15 cellular contexts compared by ENCODE assay signal in the genomic region with DNA sequence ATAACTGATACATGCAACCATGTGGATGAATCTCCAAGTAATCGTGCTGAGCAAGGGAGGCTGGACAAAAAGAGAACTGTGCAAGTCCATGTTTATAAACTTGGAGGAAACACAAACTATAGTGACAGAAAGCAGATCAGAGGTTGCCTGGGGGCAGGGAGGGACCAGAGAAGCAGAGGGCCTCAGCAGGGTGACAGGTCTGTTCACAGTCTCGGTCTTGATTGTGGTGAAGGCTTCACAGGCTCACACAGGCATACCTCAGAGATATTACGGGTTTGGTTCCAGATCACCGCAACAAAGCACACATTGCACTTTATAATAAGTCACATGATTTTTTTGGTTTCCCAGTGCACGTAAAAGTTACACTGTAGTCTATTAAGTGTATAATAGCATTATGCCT. TPM values are rescaled to one million over a fixed set of nuclear protein-coding genes. Genes with fewer than 3 reads are reported as not detected.
DNase-seq lines count a peak whose midpoint lies in the region; ATAC-seq and TF ChIP-seq lines count a peak whose summit lies in the region.
"Had no signal": no experiment of that assay in that cellular context is flagged by ENCODE, and none has a peak within 500 bp of the region (broad histone marks: within the 10 kb centered on the region; RNA-seq: fewer than 3 reads in every experiment).

No MANE protein-coding gene starts in this region.

- peaks cover under 1% of the 10 kb centered on the region for H3K4me1 ChIP-seq in smooth muscle cell (ENCODE audit: low read depth)

- H3K9me3 Mint-ChIP-seq in activated CD8-positive, alpha-beta T cell treated with anti-CD3 and anti-CD28 coated beads, Interleukin-2, amount 10 ng/mL, durations not matched to agents 7 days and 5 days (ENCODE audit: insufficient read depth): peaks cover 7% of the 10 kb centered on the region

- H4K20me1 ChIP-seq in smooth muscle cell (ENCODE audit: low read depth): peaks cover 26% of the 10 kb centered on the region

- CTCF ChIA-PET in activated CD8-positive, alpha-beta T cell treated with anti-CD3 and anti-CD28 coated beads, Interleukin-2, amount 10 ng/mL, durations not matched to agents 7 days and 5 days (lab: Charles Lee): no interaction called here

- H3K4me3 ChIP-seq in smooth muscle cell: no peak overlapping the region
- H3K4me3 ChIP-seq: A549, hepatocyte, lung had no signal

- peaks cover 7% of the 10 kb centered on the region for H3K79me2 ChIP-seq in smooth muscle cell (ENCODE audit: low read depth)

- H2AFZ ChIP-seq in smooth muscle cell (ENCODE audit: low read depth): no peak overlapping the region
- H2AFZ ChIP-seq: hepatocyte had no signal

- no peak overlapping the region for H3K9ac ChIP-seq in smooth muscle cell (ENCODE audit: low read depth)

- POLR2A ChIA-PET in activated CD8-positive, alpha-beta T cell treated with anti-CD3 and anti-CD28 coated beads, Interleukin-2, amount 10 ng/mL, durations not matched to agents 7 days and 5 days (lab: Charles Lee): no interaction called here

- no peaks in the 10 kb centered on the region for H3K27me3 ChIP-seq in smooth muscle cell (ENCODE audit: low read depth)
- H3K27me3 ChIP-seq: hepatocyte had no signal

- H3K4me2 ChIP-seq in smooth muscle cell: no peak overlapping the region
- H3K4me2 ChIP-seq: A549, hepatocyte had no signal

- no peak for TF ChIP-seq CTCF in smooth muscle cell (IDR thresholded peaks at IDR 0.05; ENCODE audit: borderline replicate concordance, insufficient read depth, poor library complexity, severe bottlenecking)

- ATAC-seq in activated CD8-positive, alpha-beta T cell treated with anti-CD3 and anti-CD28 coated beads, Interleukin-2, amount 10 ng/mL, durations not matched to agents 7 days and 5 days: peak; percentile 91
- ATAC-seq: A549 had no signal

- DNase-seq in activated T-cell treated with anti-CD3 and anti-CD28 coated beads for 24 hours (ENCODE audit: low read depth): peak; percentile 30
- no peak for DNase-seq in activated T-cell treated with anti-CD3 and anti-CD28 coated beads for 4 hours
- DNase-seq in activated CD8-positive, alpha-beta T cell treated with anti-CD3 and anti-CD28 coated beads, Interleukin-2, amount 10 ng/mL, durations not matched to agents 7 days and 5 days: peak; percentile 66
- no peak for DNase-seq in epithelial cell of prostate (ENCODE audit: low read depth, low spot score)
- peak; percentile 30 to 83 (median 62) for DNase-seq in stimulated activated naive CD4-positive, alpha-beta T cell (lab: John Stamatoyannopoulos, UW)
- DNase-seq in smooth muscle cell (lab: John Stamatoyannopoulos, UW; ENCODE audit: unreplicated experiment): no peak
- DNase-seq in retina: no peak
- DNase-seq in HPDE6-E6E7 (ENCODE audit: extremely low spot score): no peak
- DNase-seq: anterior cingulate cortex, IMR-90, NCI-H1694 had no signal

- WGBS in smooth muscle cell (ENCODE audit: low lambda C conversion rate): 61% methylated on average over 5 of the region's 5 CpGs

- H3K27me3 Mint-ChIP-seq in activated CD8-positive, alpha-beta T cell treated with anti-CD3 and anti-CD28 coated beads, Interleukin-2, amount 10 ng/mL, durations not matched to agents 7 days and 5 days (ENCODE audit: low read depth): no peaks in the 10 kb centered on the region

- no peaks in the 10 kb centered on the region for H3F3A ChIP-seq in smooth muscle cell (ENCODE audit: low read depth)

- no peaks in the 10 kb centered on the region for H3K9me3 ChIP-seq in smooth muscle cell (replicated peaks; ENCODE audit: low read depth)
- H3K9me3 ChIP-seq: A549 had no signal

- H3K36me3 ChIP-seq in smooth muscle cell (ENCODE audit: low read depth): no peaks in the 10 kb centered on the region

- peak overlapping the region; percentile 8 for H3K27ac ChIP-seq in epithelial cell of prostate
- H3K27ac ChIP-seq in smooth muscle cell (ENCODE audit: low read depth): no peak overlapping the region
- H3K27ac ChIP-seq: A549, hepatocyte had no signal

- H3K36me3 Mint-ChIP-seq in activated CD8-positive, alpha-beta T cell treated with anti-CD3 and anti-CD28 coated beads, Interleukin-2, amount 10 ng/mL, durations not matched to agents 7 days and 5 days (ENCODE audit: low read depth): peaks cover 31% of the 10 kb centered on the region

- peak overlapping the region; percentile 1 for H3K4me3 Mint-ChIP-seq in activated CD8-positive, alpha-beta T cell treated with anti-CD3 and anti-CD28 coated beads, Interleukin-2, amount 10 ng/mL, durations not matched to agents 7 days and 5 days

- peaks cover 38% of the 10 kb centered on the region for H3K4me1 Mint-ChIP-seq in activated CD8-positive, alpha-beta T cell treated with anti-CD3 and anti-CD28 coated beads, Interleukin-2, amount 10 ng/mL, durations not matched to agents 7 days and 5 days (ENCODE audit: low read depth)

- H3K27ac Mint-ChIP-seq in activated CD8-positive, alpha-beta T cell treated with anti-CD3 and anti-CD28 coated beads, Interleukin-2, amount 10 ng/mL, durations not matched to agents 7 days and 5 days: peak overlapping the region; percentile 72

RNA-seq across cellular contexts. Expression of gene ACOT7, which starts 28.5 kb away (rescaled TPM):
- 100 to 1,000 TPM in 1 of 2 experiments, 10 to 100 TPM in 1; 97.0 to 102 TPM for total RNA-seq in activated CD8-positive, alpha-beta T cell treated with anti-CD3 and anti-CD28 coated beads, Interleukin-2, amount 10 ng/mL, durations not matched to agents 7 days and 5 days
- total RNA-seq in smooth muscle cell: 16.4 and 19.5 TPM in 2 replicates
- 53.6 and 53.8 TPM in 2 replicates for polyA plus RNA-seq in smooth muscle cell

RNA-seq across cellular contexts. Expression of gene HES2, which starts 54.7 kb away (rescaled TPM):
- under 1 TPM; 0.05 to 0.45 TPM for total RNA-seq in activated CD8-positive, alpha-beta T cell treated with anti-CD3 and anti-CD28 coated beads, Interleukin-2, amount 10 ng/mL, durations not matched to agents 7 days and 5 days
- total RNA-seq in smooth muscle cell: 4.6 and 5.6 TPM in 2 replicates
- 1.7 and 11.1 TPM in 2 replicates for polyA plus RNA-seq in smooth muscle cell
- total RNA-seq: H4, IMR-90 had no signal
- polyA plus RNA-seq: IMR-90 had no signal

RNA-seq across cellular contexts. Expression of gene ESPN, which starts 59.5 kb away (rescaled TPM):
- total RNA-seq in activated CD8-positive, alpha-beta T cell treated with anti-CD3 and anti-CD28 coated beads, Interleukin-2, amount 10 ng/mL, durations not matched to agents 7 days and 5 days: 1 to 10 TPM in 1 of 2 experiments, under 1 TPM in 1; 0.61 to 1.0 TPM
- total RNA-seq in smooth muscle cell: not detected in 2 replicates
- polyA plus RNA-seq in smooth muscle cell: 1.1 and 2.6 TPM in 2 replicates
- total RNA-seq: H4 had no signal

Comparison
In these comparisons a context has a peak if more than half of its experiments do, and no peak if none do; other contexts are left out.
1. DNase-seq: peak in activated T-cell treated with anti-CD3 and anti-CD28 coated beads for 24 hours (single experiment), activated CD8-positive, alpha-beta T cell treated with anti-CD3 and anti-CD28 coated beads, Interleukin-2, amount 10 ng/mL, durations not matched to agents 7 days and 5 days (single experiment) and stimulated activated naive CD4-positive, alpha-beta T cell (6 of 6); none in activated T-cell treated with anti-CD3 and anti-CD28 coated beads for 4 hours (single experiment), epithelial cell of prostate (single experiment), smooth muscle cell (single experiment), retina (single experiment) and HPDE6-E6E7 (single experiment).